8 cellular contexts compared by ENCODE assay signal in the genomic region with DNA sequence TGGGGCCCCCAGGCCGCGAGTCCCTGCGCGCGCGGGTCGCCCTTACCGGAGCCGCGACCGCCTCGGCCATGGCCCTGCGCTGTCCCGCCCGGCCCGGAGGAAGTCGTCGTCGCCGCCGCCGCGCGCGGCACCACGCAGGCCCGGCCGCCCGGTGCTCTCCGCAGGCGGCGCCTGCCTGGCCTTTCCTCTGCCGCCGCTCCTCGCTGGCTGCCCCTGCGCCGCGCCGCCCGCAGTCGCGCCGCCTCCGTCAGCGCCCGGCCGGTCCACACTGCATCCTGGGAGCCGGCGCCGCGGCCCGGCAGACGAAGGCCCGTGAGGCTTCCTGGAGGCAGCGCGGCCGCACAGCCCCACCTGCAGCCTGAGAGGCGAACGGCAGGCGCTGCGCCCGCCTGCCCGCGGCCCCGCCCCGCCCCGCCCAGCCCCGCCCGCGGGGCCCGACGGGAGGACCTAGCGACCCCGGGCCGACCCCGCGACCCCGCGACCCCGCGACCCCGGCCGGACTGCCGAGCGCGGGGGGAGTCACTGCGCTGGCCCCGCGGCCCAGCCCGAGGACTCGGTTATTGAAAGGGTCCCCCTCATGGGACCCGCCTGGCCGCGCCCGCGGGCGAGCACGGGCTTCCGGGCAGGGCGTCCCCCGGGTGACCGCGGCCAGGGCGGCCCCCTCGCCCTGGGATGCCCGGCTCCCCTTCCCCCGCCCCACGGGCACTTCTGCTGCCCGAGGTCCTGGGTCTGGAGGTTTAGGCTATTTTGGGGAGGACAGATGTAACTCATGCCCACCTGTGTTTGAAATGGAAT. TPM values are rescaled to one million over a fixed set of nuclear protein-coding genes. Genes with fewer than 3 reads are reported as not detected.
A peak's percentile ranks its signal among the peaks of the same experiment; 100 is the strongest.
DNase-seq lines count a peak whose midpoint lies in the region; ATAC-seq and TF ChIP-seq lines count a peak whose summit lies in the region.

A gene (minus strand): TSS at position 343 of the 795 bp plus-strand sequence. CDS start 273 bp downstream, at position 70.

- H2BK120ac ChIP-seq in IMR-90 (ENCODE audit: low read depth, low read length) = no peak within 1 kb of the TSS

- in situ Hi-C loops in IMR-90 (cut with MboI; ENCODE audit: low sequenced_read_pairs) = no loop called here

- peak within 1 kb of the TSS; percentile 59 for H3K4ac ChIP-seq in IMR-90 (ENCODE audit: low read depth, low read length)

- no peak within 1 kb of the TSS; the same call in 1 of the 2 replicates for H3K56ac ChIP-seq in IMR-90 (ENCODE audit: extremely low read depth, insufficient read depth, low read length)

- peak within 1 kb of the TSS; percentile 25; the same call in 1 of the 2 replicates for H2AK5ac ChIP-seq in IMR-90 (ENCODE audit: low read depth, low read length)

- peak within 1 kb of the TSS; percentile 98 for H3K27ac Mint-ChIP-seq in neural progenitor cell

- CTCF ChIA-PET in IMR-90 (lab: Yijun Ruan, JAX) = no interaction called here

- ATAC-seq in GM21528 (IDR thresholded peaks at IDR 0.05; ENCODE audit: low FRiP score, unreplicated experiment) (peak; percentile 94), IMR-90 (ENCODE audit: low read depth) (peak; percentile 91)

- peak within 1 kb of the TSS; percentile 63 for H2BK5ac ChIP-seq in IMR-90 (ENCODE audit: low read depth, low read length, poor library complexity, severe bottlenecking)

- H4K20me1 ChIP-seq in IMR-90 (ENCODE audit: insufficient read depth, low read length) (peaks cover 16% of the 10 kb centered on the region), neural progenitor cell (ENCODE audit: low read depth) (peaks cover 19% of the 10 kb centered on the region)

- peaks cover 25% of the 10 kb centered on the region for H3K79me2 ChIP-seq in neural progenitor cell (ENCODE audit: low read depth)

- peak; percentile 85 for TF ChIP-seq CTCF in IMR-90 (conservative IDR thresholded peaks at IDR 0.05; ENCODE audit: low read depth, low read length)
- TF ChIP-seq CTCF in foreskin fibroblast (IDR thresholded peaks at IDR 0.05; ENCODE audit: low read depth, low read length) = peak; percentile 31
- peak; percentile 53 for TF ChIP-seq CTCF in neural progenitor cell (IDR thresholded peaks at IDR 0.05)

- H2AFZ ChIP-seq in IMR-90 (replicated peaks; ENCODE audit: low read length, poor library complexity) (peak within 1 kb of the TSS; percentile 95), neural progenitor cell (replicated peaks) (peak within 1 kb of the TSS; percentile 100)

- H3K9me3 ChIP-seq in IMR-90 (ENCODE audit: control insufficient read depth, insufficient read depth, low read length) (no peaks in the 10 kb centered on the region), neural progenitor cell (ENCODE audit: low read depth) (no peaks in the 10 kb centered on the region), stomach smooth muscle (ENCODE audit: control insufficient read depth in 2 of 2, low read length in 2 of 2) (no peaks in the 10 kb centered on the region)

- TF ChIP-seq POLR2A in IMR-90 (IDR thresholded peaks at IDR 0.05; ENCODE audit: low read depth, low read length) (peak; percentile 58; the same call in 1 of the 2 replicates), Raji (IDR thresholded peaks at IDR 0.05; ENCODE audit: insufficient read depth, low read depth, low read length) (peak; percentile 63)

- H3K27me3 ChIP-seq in IMR-90 (ENCODE audit: control insufficient read depth, insufficient read depth, low read length) (peaks cover 15% of the 10 kb centered on the region), neural progenitor cell (peaks cover 42% of the 10 kb centered on the region), stomach smooth muscle (ENCODE audit: control insufficient read depth in 1 of 2, insufficient read depth in 2 of 2, low read length in 2 of 2) (peaks cover 0 to 2% of the 10 kb centered on the region in 2 donors)

- dilution Hi-C loops in IMR-90 (cut with HindIII; ENCODE audit: low sequenced_read_pairs, unreplicated experiment) = no loop called here

- peak within 1 kb of the TSS; percentile 71 for H3K14ac ChIP-seq in IMR-90 (replicated peaks; ENCODE audit: low read depth, low read length)

- H3K9me1 ChIP-seq in IMR-90 (ENCODE audit: insufficient read depth, low read length) = peaks cover 9% of the 10 kb centered on the region

- DNase-seq in Daoy (ENCODE audit: low read depth) (peak; percentile 96), IMR-90 (peak; percentile 76), foreskin fibroblast (peak; percentile 84 to 96), neural progenitor cell (ENCODE audit: low spot score) (peak; percentile 96)
- DNase-seq in activated effector memory CD4-positive, alpha-beta T cell treated with anti-CD3 and anti-CD28 coated beads, Interleukin-2, amount 50 U/mL, for 16 hours = peak; percentile 94

- H4K91ac ChIP-seq in IMR-90 (ENCODE audit: insufficient read depth, low read depth, low read length) = no peak within 1 kb of the TSS

- peak within 1 kb of the TSS; percentile 97 for H3K4me2 ChIP-seq in IMR-90 (ENCODE audit: low read depth, low read length)
- H3K4me2 ChIP-seq in neural progenitor cell = peak within 1 kb of the TSS; percentile 80

- peak within 1 kb of the TSS; percentile 22; the same call in 1 of the 2 replicates for H3K23ac ChIP-seq in IMR-90 (ENCODE audit: low read depth, low read length)

- peaks cover 13% of the 10 kb centered on the region for H3K27me3 Mint-ChIP-seq in neural progenitor cell (ENCODE audit: insufficient read depth, low read depth)

- H3K4me1 Mint-ChIP-seq in neural progenitor cell = peaks cover 17% of the 10 kb centered on the region

- H3K36me3 ChIP-seq in IMR-90 (ENCODE audit: control insufficient read depth, insufficient read depth, low read length) = peaks cover 14% of the 10 kb centered on the region
- H3K36me3 ChIP-seq in neural progenitor cell = no peaks in the 10 kb centered on the region
- peaks cover 11 to 14% of the 10 kb centered on the region in 2 donors for H3K36me3 ChIP-seq in stomach smooth muscle (ENCODE audit: control insufficient read depth in 2 of 2, insufficient read depth in 2 of 2, low read length in 2 of 2)

- no TSS peak for BruUV-seq in IMR-90 (replicated peaks; lab: Mats Ljungman, UMichigan)

- WGBS in IMR-90 (ENCODE audit: extremely low coverage in 2 of 2, insufficient read length in 1 of 2), 2 experiments = 0% methylated on average over 49 of the region's 109 CpGs; no CpG with 5 or more reads in 1 of the 2 experiments

- peak within 1 kb of the TSS; percentile 99 for H3K4me3 Mint-ChIP-seq in neural progenitor cell

- peaks cover 7% of the 10 kb centered on the region for H3K36me3 Mint-ChIP-seq in neural progenitor cell

- POLR2A ChIA-PET in IMR-90 (lab: Charles Lee; ENCODE audit: unreplicated experiment) = no interaction called here

- H3F3A ChIP-seq in neural progenitor cell (ENCODE audit: low read depth) = no peaks in the 10 kb centered on the region

- H3K4me1 ChIP-seq in IMR-90 (ENCODE audit: control insufficient read depth, insufficient read depth, low read length) = peaks cover 11% of the 10 kb centered on the region
- peaks cover 3% of the 10 kb centered on the region for H3K4me1 ChIP-seq in neural progenitor cell
- peaks cover 21% of the 10 kb centered on the region for H3K4me1 ChIP-seq in stomach smooth muscle (ENCODE audit: control insufficient read depth, insufficient read depth, low read length)

- H3K27ac ChIP-seq in IMR-90 (ENCODE audit: insufficient read depth, low read length) = peak within 1 kb of the TSS; percentile 100
- H3K27ac ChIP-seq in neural progenitor cell = no peak within 1 kb of the TSS
- H3K27ac ChIP-seq in stomach smooth muscle (ENCODE audit: low read length) = peak within 1 kb of the TSS; percentile 76

- H3K18ac ChIP-seq in IMR-90 (ENCODE audit: low read depth, low read length) = peak within 1 kb of the TSS; percentile 81; the same call in 1 of the 2 replicates

- peaks cover 23 to 26% of the 10 kb centered on the region in 2 experiments for H3K79me1 ChIP-seq in IMR-90 (ENCODE audit: low read depth in 1 of 2, low read length in 2 of 2)

- no peak within 1 kb of the TSS for H2BK20ac ChIP-seq in IMR-90 (ENCODE audit: low read depth, low read length)

- peak within 1 kb of the TSS; percentile 93 for H4K5ac ChIP-seq in IMR-90 (ENCODE audit: low read depth, low read length)

- peak; percentile 65 for TF ChIP-seq RAD21 in IMR-90 (IDR thresholded peaks at IDR 0.05; ENCODE audit: low read length)

- H3K4me3 ChIP-seq in IMR-90 (ENCODE audit: insufficient read depth, low read depth, low read length) (peak within 1 kb of the TSS; percentile 100), foreskin fibroblast (ENCODE audit: low read depth in 1 of 2, low read length in 2 of 2) (peak within 1 kb of the TSS; percentile 60 to 84), neural progenitor cell (peak within 1 kb of the TSS; percentile 98), stomach smooth muscle (ENCODE audit: low read length in 2 of 2) (peak within 1 kb of the TSS; percentile 76 to 80)

- H3K9me3 Mint-ChIP-seq in neural progenitor cell = no peaks in the 10 kb centered on the region

- intact Hi-C loops in IMR-90 (cut with micrococcal nuclease) = loop anchor here (1.0 to 2.0 kb wide), 2 partner anchors 65 to 187 kb away; no protein-coding TSS in a partner anchor

- no peak within 1 kb of the TSS for H2BK15ac ChIP-seq in IMR-90 (ENCODE audit: low read depth, low read length)

- H3K9ac ChIP-seq in IMR-90 (ENCODE audit: low read depth, low read length) (peak within 1 kb of the TSS; percentile 99), neural progenitor cell (peak within 1 kb of the TSS; percentile 84), stomach smooth muscle (ENCODE audit: low read length in 2 of 2) (peak within 1 kb of the TSS; percentile 83 to 84)

- H2AK9ac ChIP-seq in IMR-90 (replicated peaks; ENCODE audit: low read depth, low read length, poor library complexity) = peak within 1 kb of the TSS; percentile 84

- peak within 1 kb of the TSS; percentile 36 to 66; a peak in 2 of 4 replicates for H4K8ac ChIP-seq in IMR-90 (ENCODE audit: low read depth in 2 of 2, low read length in 2 of 2)

TF ChIP-seq in IMR-90, 13 proteins besides CTCF, POLR2A, EP300 and RAD21:
- TF ChIP-seq MAZ (IDR thresholded peaks at IDR 0.05; ENCODE audit: borderline replicate concordance, low read depth, low read length) (peak; percentile 80), RFX5 (IDR thresholded peaks at IDR 0.05; ENCODE audit: low read depth, low read length) (no peak), SMC3 (IDR thresholded peaks at IDR 0.05; ENCODE audit: low read depth, low read length) (peak; percentile 35), MXI1 (IDR thresholded peaks at IDR 0.05; ENCODE audit: borderline replicate concordance, low read depth, low read length) (peak; percentile 49; the same call in 1 of the 2 replicates)
TF ChIP-seq in IMR-90: peak in this region for 3.

RNA-seq across cellular contexts. Expression of the gene that starts here (rescaled TPM):
- total RNA-seq in Daoy (2014; rRNA removed; shearing (Covaris generic)) = 20.7 and 23.7 TPM in 2 replicates
- total RNA-seq in IMR-90 (2012; rRNA removed) = 6.6 and 6.7 TPM in 2 replicates
- 8.4 and 8.5 TPM in 2 replicates for polyA plus RNA-seq in IMR-90 (2012; rRNA removed)
- 5.3 and 8.5 TPM in 2 replicates for polyA plus RNA-seq in IMR-90 (2012; cell fraction: cytosol; rRNA removed)
- polyA plus RNA-seq in IMR-90 (2012; cell fraction: nucleus; rRNA removed; ENCODE audit: low replicate concordance) = 17.7 and 29.3 TPM in 2 replicates
- 11.0 and 24.1 TPM in 2 replicates for total RNA-seq in neural progenitor cell (ENCODE audit: low replicate concordance)

Comparison
In these comparisons a context has a peak if more than half of its experiments do, and no peak if none do; other contexts are left out.
1. CTCF ChIP-seq: peak in every context shown above with its lines; median percentile 85 in IMR-90; 53 in neural progenitor cell; 31 in foreskin fibroblast.